8 cellular contexts compared by ENCODE assay signal in genomic region chr6:30259140-30260035, GRCh38. TPM values are rescaled to one million over a fixed set of nuclear protein-coding genes. Genes with fewer than 3 reads are reported as not detected.
DNase-seq lines count a peak whose midpoint lies in the region; ATAC-seq and TF ChIP-seq lines count a peak whose summit lies in the region.

No MANE protein-coding gene starts in this region.

- peak; percentile 18 to 55 for TF ChIP-seq POLR2A in adrenal gland (IDR thresholded peaks at IDR 0.05)

- H3K4me3 ChIP-seq in adrenal gland (peak overlapping the region; percentile 10 to 81 (median 50)), left ventricle myocardium inferior (peak overlapping the region; percentile 94)

- H3K4me3 Mint-ChIP-seq in IgD-negative memory B cell: peak overlapping the region; percentile 96 to 99 (median 96)

- peak; percentile 90 for DNase-seq in DMS53 (lab: John Stamatoyannopoulos, UW)
- peak; percentile 30 for DNase-seq in SW480 (ENCODE audit: low spot score)
- DNase-seq in adrenal gland: peak; percentile 73 to 89 (median 78)
- DNase-seq in left ventricle myocardium inferior: peak; percentile 56
- peak; percentile 89 for DNase-seq in posterior vena cava (ENCODE audit: low spot score)
- peak; percentile 77 for DNase-seq in ureter (ENCODE audit: low spot score)

- no peaks in the 10 kb centered on the region for H3K9me3 Mint-ChIP-seq in IgD-negative memory B cell

- 1 to 8% (median 2%) methylated on average over 4 to 56 of the region's 56 CpGs for WGBS in adrenal gland, 4 donors

- H3K9me3 ChIP-seq in adrenal gland (replicated peaks in 1 of 3): no peaks in the 10 kb centered on the region
- no peaks in the 10 kb centered on the region for H3K9me3 ChIP-seq in left ventricle myocardium inferior (replicated peaks)

- H3K27me3 ChIP-seq in adrenal gland: no peaks in the 10 kb centered on the region
- no peaks in the 10 kb centered on the region for H3K27me3 ChIP-seq in left ventricle myocardium inferior (ENCODE audit: low read depth)

- peaks cover 13 to 17% (median 17%) of the 10 kb centered on the region in 3 donors for H3K4me1 Mint-ChIP-seq in IgD-negative memory B cell

- H3K36me3 Mint-ChIP-seq in IgD-negative memory B cell: peaks cover 8% of the 10 kb centered on the region

- TF ChIP-seq CTCF in adrenal gland (IDR thresholded peaks at IDR 0.05) (peak in 4 of 6 experiments; percentile 16 to 47 (median 26)), left ventricle myocardium inferior (IDR thresholded peaks at IDR 0.05; ENCODE audit: borderline replicate concordance) (peak; percentile 44)

- H3K27ac ChIP-seq in adrenal gland: peak overlapping the region in 4 of 5 donors; percentile 45 to 83 (median 63)
- H3K27ac ChIP-seq in left ventricle myocardium inferior (replicated peaks): peak overlapping the region; percentile 75

- peak overlapping the region; percentile 95 to 100 (median 98) for H3K27ac Mint-ChIP-seq in IgD-negative memory B cell

- intact Hi-C loops in adrenal gland (cut with DNase I): no loop called here
- intact Hi-C loops in left ventricle myocardium inferior (cut with micrococcal nuclease): no loop called here
- intact Hi-C loops in posterior vena cava (cut with DNase I): no loop called here

- H3K27me3 Mint-ChIP-seq in IgD-negative memory B cell: no peaks in the 10 kb centered on the region

- H3K4me1 ChIP-seq in adrenal gland (replicated peaks in 1 of 2): peaks cover 11 to 12% of the 10 kb centered on the region in 2 donors
- H3K4me1 ChIP-seq in left ventricle myocardium inferior: peaks cover 18% of the 10 kb centered on the region

- no peaks in the 10 kb centered on the region for H3K36me3 ChIP-seq in adrenal gland (replicated peaks in 1 of 2)
- H3K36me3 ChIP-seq in left ventricle myocardium inferior: no peaks in the 10 kb centered on the region

- ATAC-seq in GM21526 (IDR thresholded peaks at IDR 0.05; ENCODE audit: low FRiP score, unreplicated experiment): peak; percentile 75

RNA-seq across cellular contexts. Expression of gene TRIM26, which starts 46.2 kb away (rescaled TPM):
- polyA plus RNA-seq in IgD-negative memory B cell (70.6 TPM), adrenal gland (10 to 100 TPM; 25.8 to 37.3 (median 34.8) TPM)
- total RNA-seq in adrenal gland (10 to 100 TPM; 32.7 to 49.6 (median 40.7) TPM), left ventricle myocardium inferior (19.9 TPM), posterior vena cava (10 to 100 TPM; 36.0 to 37.0 TPM), ureter (61.4 TPM)

Comparison
In these comparisons a context has a peak if more than half of its experiments do, and no peak if none do; other contexts are left out.
1. Peak in every context shown above with its lines: DNase-seq, ATAC-seq, H3K4me3 ChIP-seq and H3K27ac ChIP-seq.
2. DNase-seq: peak in every context shown above with its lines; median percentile 90 in DMS53; 89 in posterior vena cava; 78 in adrenal gland; 77 in ureter; 56 in left ventricle myocardium inferior; 30 in SW480.